In the genomic region with DNA sequence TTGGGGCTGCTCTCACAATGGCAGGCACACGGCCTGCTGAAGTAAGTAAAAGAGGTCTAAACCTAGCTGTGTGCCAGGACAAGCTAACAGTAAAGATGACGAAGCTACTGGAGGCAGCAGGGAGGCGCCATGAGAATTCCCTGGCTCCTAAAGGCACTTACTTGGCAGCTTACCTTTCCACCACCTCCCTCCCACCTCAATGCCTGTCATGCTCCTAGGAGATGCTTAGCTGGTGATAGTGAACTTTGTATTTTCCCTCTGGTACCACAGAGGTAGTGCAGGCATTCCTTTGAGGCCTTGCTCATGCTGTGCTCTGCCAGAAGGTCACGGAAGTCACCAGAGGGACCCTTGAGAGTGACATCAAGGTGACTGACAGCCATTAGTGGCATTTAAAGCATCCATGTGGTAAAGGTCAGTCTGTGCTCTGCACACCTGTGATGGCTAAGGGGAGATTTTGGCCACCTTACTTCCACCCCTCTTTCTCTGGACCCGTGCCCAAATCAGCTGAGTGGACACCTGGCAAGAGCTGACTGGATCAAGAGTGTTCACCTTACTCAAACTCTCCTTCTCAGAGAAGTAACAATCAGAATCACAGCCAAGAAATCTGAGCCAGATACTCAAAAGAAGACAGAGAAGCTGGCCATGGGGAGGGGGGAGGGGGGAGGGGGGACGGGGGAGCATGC, we compare ENCODE assay signal across 2 cellular contexts.
TF ChIP-seq lines count a peak whose summit lies in the region.

No MANE protein-coding gene starts in this region.

TF ChIP-seq in A549, 52 proteins besides CTCF, POLR2A, EP300 and RAD21 (continued from another document):
- TF ChIP-seq HDAC2 (IDR thresholded peaks at IDR 0.05), result no peak
- TF ChIP-seq RNF2 (IDR thresholded peaks at IDR 0.05; ENCODE audit: borderline replicate concordance, low read depth), result no peak

TF ChIP-seq in IMR-90, 13 proteins besides CTCF, POLR2A, EP300 and RAD21 (continued from another document):
- TF ChIP-seq, protein P1, sequence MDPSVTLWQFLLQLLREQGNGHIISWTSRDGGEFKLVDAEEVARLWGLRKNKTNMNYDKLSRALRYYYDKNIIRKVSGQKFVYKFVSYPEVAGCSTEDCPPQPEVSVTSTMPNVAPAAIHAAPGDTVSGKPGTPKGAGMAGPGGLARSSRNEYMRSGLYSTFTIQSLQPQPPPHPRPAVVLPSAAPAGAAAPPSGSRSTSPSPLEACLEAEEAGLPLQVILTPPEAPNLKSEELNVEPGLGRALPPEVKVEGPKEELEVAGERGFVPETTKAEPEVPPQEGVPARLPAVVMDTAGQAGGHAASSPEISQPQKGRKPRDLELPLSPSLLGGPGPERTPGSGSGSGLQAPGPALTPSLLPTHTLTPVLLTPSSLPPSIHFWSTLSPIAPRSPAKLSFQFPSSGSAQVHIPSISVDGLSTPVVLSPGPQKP (IDR thresholded peaks at IDR 0.05; ENCODE audit: borderline replicate concordance, low read depth, low read length), result no peak
- TF ChIP-seq MAFK (IDR thresholded peaks at IDR 0.05; ENCODE audit: low read depth, low read length) (no peak), MXI1 (IDR thresholded peaks at IDR 0.05; ENCODE audit: borderline replicate concordance, low read depth, low read length) (no peak), CHD1 (IDR thresholded peaks at IDR 0.05; ENCODE audit: low read depth, low read length) (no peak), SMC3 (IDR thresholded peaks at IDR 0.05; ENCODE audit: low read depth, low read length) (no peak), CEBPB (IDR thresholded peaks at IDR 0.05; ENCODE audit: low read depth, low read length) (no peak), BHLHE40 (IDR thresholded peaks at IDR 0.05; ENCODE audit: low read depth, low read length) (no peak), RFX5 (IDR thresholded peaks at IDR 0.05; ENCODE audit: low read depth, low read length) (no peak), RCOR1 (IDR thresholded peaks at IDR 0.05; ENCODE audit: insufficient replicate concordance, low read length) (no peak)
- TF ChIP-seq, protein P2, sequence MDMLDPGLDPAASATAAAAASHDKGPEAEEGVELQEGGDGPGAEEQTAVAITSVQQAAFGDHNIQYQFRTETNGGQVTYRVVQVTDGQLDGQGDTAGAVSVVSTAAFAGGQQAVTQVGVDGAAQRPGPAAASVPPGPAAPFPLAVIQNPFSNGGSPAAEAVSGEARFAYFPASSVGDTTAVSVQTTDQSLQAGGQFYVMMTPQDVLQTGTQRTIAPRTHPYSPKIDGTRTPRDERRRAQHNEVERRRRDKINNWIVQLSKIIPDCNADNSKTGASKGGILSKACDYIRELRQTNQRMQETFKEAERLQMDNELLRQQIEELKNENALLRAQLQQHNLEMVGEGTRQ (IDR thresholded peaks at IDR 0.05; ENCODE audit: low read depth, low read length), result no peak
TF ChIP-seq in IMR-90: peak in this region for 0.
